ENCODE assay signal across 8 cellular contexts in genomic region chr1:212967767-212968166, GRCh38. TPM values are rescaled to one million over a fixed set of nuclear protein-coding genes. Genes with fewer than 3 reads are reported as not detected.
DNase-seq lines count a peak whose midpoint lies in the region; ATAC-seq and TF ChIP-seq lines count a peak whose summit lies in the region.

No MANE protein-coding gene starts in this region.

- intact Hi-C loops in activated CD8-positive, alpha-beta T cell treated with anti-CD3 and anti-CD28 coated beads for 36 hours (cut with micrococcal nuclease), result no loop called here
- intact Hi-C loops in left colon (cut with DNase I, micrococcal nuclease), result no loop called here

- POLR2A ChIA-PET in activated CD8-positive, alpha-beta T cell treated with anti-CD3 and anti-CD28 coated beads for 36 hours (lab: Charles Lee), result no interaction called here

- DNase-seq in CMK (ENCODE audit: low read depth), result peak; percentile 15
- no peak for DNase-seq in activated CD8-positive, alpha-beta T cell treated with anti-CD3 and anti-CD28 coated beads for 36 hours
- no peak for DNase-seq in left colon
- no peak for DNase-seq in inferior parietal cortex (ENCODE audit: extremely low spot score)
- DNase-seq in NCI-H128 (lab: John Stamatoyannopoulos, UW; ENCODE audit: unreplicated experiment), result no peak

- peak; percentile 49 for TF ChIP-seq CTCF in LNCAP (IDR thresholded peaks at IDR 0.05)
- TF ChIP-seq CTCF in activated CD8-positive, alpha-beta T cell treated with anti-CD3 and anti-CD28 coated beads for 36 hours (IDR thresholded peaks at IDR 0.05), result peak; percentile 32

- H3K27me3 Mint-ChIP-seq in activated CD8-positive, alpha-beta T cell treated with anti-CD3 and anti-CD28 coated beads for 36 hours, result peaks cover 13% of the 10 kb centered on the region

- H3K9me3 Mint-ChIP-seq in activated CD8-positive, alpha-beta T cell treated with anti-CD3 and anti-CD28 coated beads for 36 hours, result no peaks in the 10 kb centered on the region

- H3K4me1 Mint-ChIP-seq in activated CD8-positive, alpha-beta T cell treated with anti-CD3 and anti-CD28 coated beads for 36 hours (ENCODE audit: low read depth), result peaks cover 7% of the 10 kb centered on the region

- CTCF ChIA-PET in activated CD8-positive, alpha-beta T cell treated with anti-CD3 and anti-CD28 coated beads for 36 hours (lab: Charles Lee), result interaction anchor here (0.6 to 2.9 kb wide), 15 partner anchors 9 to 316 kb away, joined by 3 to 14 read pairs (median 3); no protein-coding TSS in a partner anchor

- H3K36me3 Mint-ChIP-seq in activated CD8-positive, alpha-beta T cell treated with anti-CD3 and anti-CD28 coated beads for 36 hours (ENCODE audit: low read depth), result no peaks in the 10 kb centered on the region

- H3K27ac Mint-ChIP-seq in activated CD8-positive, alpha-beta T cell treated with anti-CD3 and anti-CD28 coated beads for 36 hours, result no peak overlapping the region

- H3K4me3 Mint-ChIP-seq in activated CD8-positive, alpha-beta T cell treated with anti-CD3 and anti-CD28 coated beads for 36 hours, result no peak overlapping the region

- ATAC-seq in GM19328 (IDR thresholded peaks at IDR 0.05; ENCODE audit: unreplicated experiment) (peak; percentile 61), left colon (peak; percentile 51), HG02840 (IDR thresholded peaks at IDR 0.05; ENCODE audit: low FRiP score, unreplicated experiment) (no peak)
- ATAC-seq in activated CD8-positive, alpha-beta T cell treated with anti-CD3 and anti-CD28 coated beads for 36 hours, result peak; percentile 64

RNA-seq across cellular contexts. Expression of gene VASH2, which starts 17.4 kb away (rescaled TPM):
- under 1 TPM; 0.11 to 0.25 TPM for total RNA-seq in activated CD8-positive, alpha-beta T cell treated with anti-CD3 and anti-CD28 coated beads for 36 hours
- total RNA-seq in left colon, result under 1 TPM; 0.59 to 0.76 TPM

RNA-seq across cellular contexts. Expression of gene ANGEL2, which starts 47.9 kb away (rescaled TPM):
- total RNA-seq in activated CD8-positive, alpha-beta T cell treated with anti-CD3 and anti-CD28 coated beads for 36 hours, result 10 to 100 TPM; 41.1 to 44.2 TPM
- total RNA-seq in left colon, result 10 to 100 TPM; 22.3 to 24.4 TPM
